ENCODE assay signal across 1 cellular context in the genomic region with DNA sequence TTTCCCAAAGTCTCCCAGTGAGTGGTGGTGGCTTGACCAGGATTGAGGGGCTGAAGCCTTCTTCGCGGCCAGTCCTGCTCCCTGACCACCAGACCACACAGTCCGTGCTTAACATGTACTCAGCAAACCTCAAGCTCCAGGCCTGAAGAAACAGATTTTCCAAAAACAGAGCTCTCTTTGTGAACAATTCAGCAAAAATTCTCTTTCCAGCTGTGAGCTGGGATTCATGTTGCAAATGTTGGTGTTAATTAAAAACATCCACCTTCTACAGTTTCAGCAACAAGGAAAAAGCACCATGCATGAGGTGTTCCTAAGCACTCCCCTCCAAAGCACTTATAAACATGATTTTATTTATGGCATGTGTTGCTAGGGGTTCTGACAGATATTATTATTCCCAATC.
TF ChIP-seq lines count a peak whose summit lies in the region.

No MANE protein-coding gene starts in this region.

TF ChIP-seq in HCT116, 20 proteins besides CTCF, POLR2A, EP300 and RAD21 (continued from another document):
- no peak for TF ChIP-seq ZNF274 (IDR thresholded peaks at IDR 0.05; ENCODE audit: low read depth, low read length)
- no peak for TF ChIP-seq TCF7L2 (IDR thresholded peaks at IDR 0.05; ENCODE audit: borderline replicate concordance, extremely low read depth, insufficient read depth, insufficient read length)
- TF ChIP-seq EGR1 (IDR thresholded peaks at IDR 0.05; ENCODE audit: low read depth) = no peak
- TF ChIP-seq, protein P1, sequence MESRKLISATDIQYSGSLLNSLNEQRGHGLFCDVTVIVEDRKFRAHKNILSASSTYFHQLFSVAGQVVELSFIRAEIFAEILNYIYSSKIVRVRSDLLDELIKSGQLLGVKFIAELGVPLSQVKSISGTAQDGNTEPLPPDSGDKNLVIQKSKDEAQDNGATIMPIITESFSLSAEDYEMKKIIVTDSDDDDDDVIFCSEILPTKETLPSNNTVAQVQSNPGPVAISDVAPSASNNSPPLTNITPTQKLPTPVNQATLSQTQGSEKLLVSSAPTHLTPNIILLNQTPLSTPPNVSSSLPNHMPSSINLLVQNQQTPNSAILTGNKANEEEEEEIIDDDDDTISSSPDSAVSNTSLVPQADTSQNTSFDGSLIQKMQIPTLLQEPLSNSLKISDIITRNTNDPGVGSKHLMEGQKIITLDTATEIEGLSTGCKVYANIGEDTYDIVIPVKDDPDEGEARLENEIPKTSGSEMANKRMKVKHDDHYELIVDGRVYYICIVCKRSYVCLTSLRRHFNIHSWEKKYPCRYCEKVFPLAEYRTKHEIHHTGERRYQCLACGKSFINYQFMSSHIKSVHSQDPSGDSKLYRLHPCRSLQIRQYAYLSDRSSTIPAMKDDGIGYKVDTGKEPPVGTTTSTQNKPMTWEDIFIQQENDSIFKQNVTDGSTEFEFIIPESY (IDR thresholded peaks at IDR 0.05; ENCODE audit: extremely low read depth, insufficient replicate concordance, low read length) = no peak
- no peak for TF ChIP-seq ZFX (IDR thresholded peaks at IDR 0.05)
